ENCODE assay signal across 16 cellular contexts in genomic region chr18:33745396-33745795, GRCh38.
DNase-seq lines count a peak whose midpoint lies in the region; ATAC-seq and TF ChIP-seq lines count a peak whose summit lies in the region.
"Had no signal": no experiment of that assay in that cellular context is flagged by ENCODE, and none has a peak within 500 bp of the region (broad histone marks: within the 10 kb centered on the region; RNA-seq: fewer than 3 reads in every experiment).

No MANE protein-coding gene starts in this region.

- ATAC-seq in GM18867 (IDR thresholded peaks at IDR 0.05; ENCODE audit: unreplicated experiment) = no peak
- ATAC-seq in T-helper 17 cell = no peak
- ATAC-seq: HCT116 had no signal

- H3K9me3 Mint-ChIP-seq in brain = no peaks in the 10 kb centered on the region

- no peaks in the 10 kb centered on the region for H3K36me3 ChIP-seq in brain microvascular endothelial cell (replicated peaks)

- H3K27ac Mint-ChIP-seq in brain (peak overlapping the region in 4 of 5 experiments; percentile 52 to 81 (median 78)), T-helper 17 cell (no peak overlapping the region)
- H3K27ac Mint-ChIP-seq: CD4-positive, CD25-positive, alpha-beta regulatory T cell had no signal

- no peaks in the 10 kb centered on the region for H3K9me3 ChIP-seq in T-helper 17 cell (ENCODE audit: control insufficient read depth, low read length, poor library complexity, severe bottlenecking)

- in situ Hi-C loops in brain microvascular endothelial cell (cut with HindIII; ENCODE audit: low pct_ligation_motif_present, low sequenced_read_pairs) = no loop called here

- H3K4me1 Mint-ChIP-seq in brain (peaks cover 58% of the 10 kb centered on the region), T-helper 17 cell (no peaks in the 10 kb centered on the region)
- H3K4me1 Mint-ChIP-seq: CD4-positive, CD25-positive, alpha-beta regulatory T cell had no signal

- TF ChIP-seq CTCF in brain (conservative IDR thresholded peaks at IDR 0.05) = no peak
- TF ChIP-seq CTCF in brain microvascular endothelial cell (IDR thresholded peaks at IDR 0.05; ENCODE audit: low read depth, low read length, missing control alignments) = no peak

- no peak overlapping the region for H3K27ac ChIP-seq in brain microvascular endothelial cell
- H3K27ac ChIP-seq: GM23248 had no signal

- H3K27me3 ChIP-seq in brain microvascular endothelial cell (replicated peaks) = no peaks in the 10 kb centered on the region

- H3K4me3 Mint-ChIP-seq in brain (peak overlapping the region in 1 of 5 experiments; percentile 35), T-helper 17 cell (no peak overlapping the region)
- H3K4me3 Mint-ChIP-seq: CD4-positive, CD25-positive, alpha-beta regulatory T cell had no signal

- H3K4me3 ChIP-seq in brain microvascular endothelial cell (ENCODE audit: low read depth, low read length) = no peak overlapping the region
- H3K4me3 ChIP-seq: GM23248 had no signal

- peaks cover 3% of the 10 kb centered on the region for H3K27me3 Mint-ChIP-seq in brain
- H3K27me3 Mint-ChIP-seq in T-helper 17 cell = no peaks in the 10 kb centered on the region
- H3K27me3 Mint-ChIP-seq: CD4-positive, CD25-positive, alpha-beta regulatory T cell had no signal

- DNase-seq in NCI-H345 (lab: John Stamatoyannopoulos, UW) = peak; percentile 22
- no peak for DNase-seq in NCI-H345 treated with DMSO at 0.1 percent for 48 hours (lab: John Stamatoyannopoulos, UW; ENCODE audit: unreplicated experiment)
- peak; percentile 39 for DNase-seq in NCI-H1694 (lab: John Stamatoyannopoulos, UW)
- no peak for DNase-seq in T-helper 17 cell
- no peak for DNase-seq in brain microvascular endothelial cell
- DNase-seq: ACHN; AML-193; CD4-positive, CD25-positive, alpha-beta regulatory T cell; GF-D8; GM23248; NCI-H526; OCI-M1; SIG-M5 had no signal

- H3K36me3 Mint-ChIP-seq in brain = peaks cover 55% of the 10 kb centered on the region
- no peaks in the 10 kb centered on the region for H3K36me3 Mint-ChIP-seq in T-helper 17 cell (ENCODE audit: low read depth)
- H3K36me3 Mint-ChIP-seq: CD4-positive, CD25-positive, alpha-beta regulatory T cell had no signal

Comparison
In these comparisons a context has a peak if more than half of its experiments do, and no peak if none do; other contexts are left out.
1. DNase-seq: peak in NCI-H345 (single experiment) and NCI-H1694 (single experiment); none in NCI-H345 treated with DMSO at 0.1 percent for 48 hours (single experiment), T-helper 17 cell (0 of 3) and brain microvascular endothelial cell (single experiment).